Comparison of ENCODE assay signal across 18 cellular contexts in the genomic region with DNA sequence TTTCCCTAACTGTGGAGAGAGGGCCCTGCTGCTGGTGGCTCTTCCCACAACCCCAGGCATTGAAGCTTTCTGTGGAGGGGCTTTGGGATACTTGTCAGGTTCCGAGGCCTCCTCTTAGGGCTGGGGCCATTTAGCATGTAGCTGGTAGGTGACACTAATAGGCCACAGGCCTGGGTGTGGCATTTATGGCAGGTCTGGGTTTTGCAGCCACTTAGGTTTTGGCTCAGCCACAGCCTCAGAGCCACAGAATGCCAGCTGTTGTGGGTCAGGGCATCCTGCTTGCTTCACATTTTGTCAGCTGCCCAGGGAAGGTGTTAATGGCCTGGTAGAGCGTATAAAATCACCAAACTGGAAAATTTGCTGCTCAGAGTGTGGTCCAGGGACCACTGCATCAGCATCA. TPM values are rescaled to one million over a fixed set of nuclear protein-coding genes. Genes with fewer than 3 reads are reported as not detected.
"Had no signal": no experiment of that assay in that cellular context is flagged by ENCODE, and none has a peak within 500 bp of the region (broad histone marks: within the 10 kb centered on the region; RNA-seq: fewer than 3 reads in every experiment).

No MANE protein-coding gene starts in this region.

- DNase-seq: activated CD4-positive, alpha-beta T cell treated with anti-CD3 and anti-CD28 coated beads for 1 hour; activated CD4-positive, alpha-beta T cell treated with anti-CD3 and anti-CD28 coated beads, Interleukin-2, amount 50 U/mL, for 1 hour; activated CD8-positive, alpha-beta T cell treated with anti-CD3 and anti-CD28 coated beads, Interleukin-2, amount 10 ng/mL, durations not matched to agents 7 days and 5 days; activated T-cell treated with anti-CD3 and anti-CD28 coated beads, Interleukin-2, amount 50 U/mL, for 24 hours; colonic mucosa; nucleus accumbens; posterior cingulate gyrus; sigmoid colon; stimulated activated CD4-positive, alpha-beta T cell treated with anti-CD3 and anti-CD28 coated beads, Interleukin-4, amount 100 ng/mL, for 1 hour; stimulated activated naive CD4-positive, alpha-beta T cell; T-helper 1 cell; T-helper 9 cell; upper lobe of left lung had no signal

- ATAC-seq: activated CD8-positive, alpha-beta T cell treated with anti-CD3 and anti-CD28 coated beads, Interleukin-2, amount 10 ng/mL, durations not matched to agents 7 days and 5 days; activated T-helper 17 cell treated with anti-CD3 and anti-CD28 coated beads, Interleukin-2, amount 50 U/mL, for 72 hours had no signal

- H3K27me3 ChIP-seq: colonic mucosa, sigmoid colon, upper lobe of left lung had no signal

- H3K36me3 Mint-ChIP-seq: activated naive CD8-positive, alpha-beta T cell had no signal

- H3K27ac Mint-ChIP-seq: activated CD8-positive, alpha-beta T cell treated with anti-CD3 and anti-CD28 coated beads, Interleukin-2, amount 10 ng/mL, durations not matched to agents 7 days and 5 days; activated naive CD8-positive, alpha-beta T cell; activated T-cell treated with anti-CD3 and anti-CD28 coated beads, Interleukin-2, amount 50 U/mL, for 24 hours; activated T-helper 17 cell treated with anti-CD3 and anti-CD28 coated beads, Interleukin-2, amount 50 U/mL, for 72 hours had no signal

- H3K4me3 Mint-ChIP-seq: activated CD8-positive, alpha-beta T cell treated with anti-CD3 and anti-CD28 coated beads, Interleukin-2, amount 10 ng/mL, durations not matched to agents 7 days and 5 days; activated naive CD8-positive, alpha-beta T cell; activated T-cell treated with anti-CD3 and anti-CD28 coated beads, Interleukin-2, amount 50 U/mL, for 24 hours; activated T-helper 17 cell treated with anti-CD3 and anti-CD28 coated beads, Interleukin-2, amount 50 U/mL, for 72 hours; central memory CD8-positive, alpha-beta T cell had no signal

- H3K9me3 Mint-ChIP-seq: activated T-cell treated with anti-CD3 and anti-CD28 coated beads, Interleukin-2, amount 50 U/mL, for 24 hours; activated T-helper 17 cell treated with anti-CD3 and anti-CD28 coated beads, Interleukin-2, amount 50 U/mL, for 72 hours; central memory CD8-positive, alpha-beta T cell had no signal

- H3K4me1 Mint-ChIP-seq: activated T-helper 17 cell treated with anti-CD3 and anti-CD28 coated beads, Interleukin-2, amount 50 U/mL, for 72 hours; central memory CD8-positive, alpha-beta T cell had no signal

- H3K27ac ChIP-seq: colonic mucosa, epithelial cell of prostate, sigmoid colon, thoracic aorta, upper lobe of left lung had no signal

- H3K9me3 ChIP-seq: colonic mucosa, sigmoid colon, thoracic aorta, upper lobe of left lung had no signal

- H3K4me1 ChIP-seq: colonic mucosa had no signal

RNA-seq across cellular contexts. Expression of a gene that starts 15.7 kb away (rescaled TPM):
- total RNA-seq: activated CD8-positive, alpha-beta T cell treated with anti-CD3 and anti-CD28 coated beads, Interleukin-2, amount 10 ng/mL, durations not matched to agents 7 days and 5 days had no signal
